ENCODE assay signal across 29 cellular contexts in genomic region chr4:6383929-6384328, GRCh38.
"Had no signal": no experiment of that assay in that cellular context is flagged by ENCODE, and none has a peak within 500 bp of the region (broad histone marks: within the 10 kb centered on the region; RNA-seq: fewer than 3 reads in every experiment).

No MANE protein-coding gene starts in this region.

- H3K4me1 ChIP-seq: SJSA1 had no signal

- H3K4me3 ChIP-seq: cardiac muscle cell, SJSA1 had no signal

- H3K27ac ChIP-seq: cardiac muscle cell, SJSA1 had no signal

- H3K36me3 ChIP-seq: cardiac muscle cell, SJSA1 had no signal

- DNase-seq: activated CD4-positive, alpha-beta T cell treated with anti-CD3 and anti-CD28 coated beads, Interleukin-2, amount 10 ng/mL, durations not matched to agents 24 days and 14 days; activated CD4-positive, alpha-beta T cell treated with anti-CD3 and anti-CD28 coated beads, Interleukin-2, amount 50 U/mL, for 4 hours; activated CD8-positive, alpha-beta T cell treated with anti-CD3 and anti-CD28 coated beads for 36 hours; activated effector memory CD4-positive, alpha-beta T cell treated with anti-CD3 and anti-CD28 coated beads, Interleukin-2, amount 50 U/mL, for 16 hours; activated naive CD4-positive, alpha-beta T cell; activated naive CD4-positive, alpha-beta T cell treated with anti-CD3 and anti-CD28 coated beads, Interleukin-2, amount 50 U/mL, for 16 hours; activated naive CD8-positive, alpha-beta T cell treated with anti-CD3 and anti-CD28 coated beads for 36 hours; activated T-cell treated with anti-CD3 and anti-CD28 coated beads, Interleukin-2, amount 50 U/mL, for 1 hour; activated T-cell treated with anti-CD3 and anti-CD28 coated beads, Interleukin-2, amount 50 U/mL, for 72 hours; amniotic stem cell; Kasumi-1; KG1; MM.1S; MV-4-11; NCI-H1092; NCI-H1436 treated with DMSO at 0.1 percent for 48 hours; NCI-H1694 treated with DMSO at 0.1 percent for 48 hours; NCI-H2029; NCI-H345; NCI-H524 treated with DMSO at 0.1 percent for 48 hours; SHP77 treated with DMSO at 0.1 percent for 48 hours; SW 1271; T-helper 1 cell; T-helper 2 cell; T-helper 9 cell had no signal

- H3K9me3 ChIP-seq: SJSA1 had no signal

- ATAC-seq: activated CD8-positive, alpha-beta T cell treated with anti-CD3 and anti-CD28 coated beads for 36 hours; activated T-cell treated with anti-CD3 and anti-CD28 coated beads, Interleukin-2, amount 50 U/mL, for 72 hours; activated T-helper 17 cell treated with anti-CD3 and anti-CD28 coated beads, Interleukin-2, amount 50 U/mL, for 72 hours; Panc1 had no signal

- H3K27me3 ChIP-seq: cardiac muscle cell had no signal
